Comparison of ENCODE assay signal across 21 cellular contexts in the genomic region with DNA sequence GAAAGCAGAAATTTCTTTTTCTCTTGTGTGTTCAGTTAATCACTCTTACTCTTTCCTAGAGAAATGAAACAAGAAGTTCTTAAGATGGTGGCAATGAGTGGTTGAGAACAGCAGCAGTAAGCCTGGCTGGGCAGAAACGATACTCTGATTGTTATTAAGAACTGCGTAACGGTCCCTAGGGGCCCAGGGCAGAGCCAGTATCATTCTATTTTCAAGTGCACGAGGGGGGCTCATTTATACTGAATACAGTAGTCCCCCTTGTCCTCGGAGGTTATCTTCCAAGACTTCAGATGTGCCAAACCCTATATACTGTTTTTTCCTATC.
DNase-seq lines count a peak whose midpoint lies in the region; ATAC-seq and TF ChIP-seq lines count a peak whose summit lies in the region.
"Had no signal": no experiment of that assay in that cellular context is flagged by ENCODE, and none has a peak within 500 bp of the region (broad histone marks: within the 10 kb centered on the region; RNA-seq: fewer than 3 reads in every experiment).

No MANE protein-coding gene starts in this region.

- H3K27ac ChIP-seq in Karpas-422 (ENCODE audit: low read length) (peak overlapping the region; percentile 75), neutrophil (peak overlapping the region; percentile 24), brain microvascular endothelial cell (no peak overlapping the region)
- H3K27ac ChIP-seq: cardiac muscle cell, HL-60, right lobe of liver had no signal

- H2AFZ ChIP-seq in Karpas-422 (ENCODE audit: low read length), result no peak overlapping the region

- H3K79me2 ChIP-seq in Karpas-422 (ENCODE audit: low read length), result peaks cover 97% of the 10 kb centered on the region

- H3K9me2 ChIP-seq in Karpas-422 (replicated peaks; ENCODE audit: insufficient read depth, low read length), result no peaks in the 10 kb centered on the region

- in situ Hi-C loops in brain microvascular endothelial cell (cut with HindIII; ENCODE audit: low pct_ligation_motif_present, low sequenced_read_pairs), result no loop called here

- peak overlapping the region; percentile 49 for H3K4me2 ChIP-seq in Karpas-422 (ENCODE audit: low read depth, low read length, poor library complexity, severe bottlenecking)

- TF ChIP-seq CTCF in neutrophil (IDR thresholded peaks at IDR 0.05) (no peak), brain microvascular endothelial cell (IDR thresholded peaks at IDR 0.05; ENCODE audit: low read depth, low read length, missing control alignments) (no peak)

- H3K36me3 ChIP-seq in Karpas-422 (ENCODE audit: insufficient read depth, low read length) (0 out of 2 replicates have a peak, but pooled peaks cover 5% of the 10 kb centered on the region), neutrophil (no peaks in the 10 kb centered on the region), brain microvascular endothelial cell (replicated peaks) (no peaks in the 10 kb centered on the region)
- H3K36me3 ChIP-seq: cardiac muscle cell, right lobe of liver had no signal

- H3K4me1 ChIP-seq in Karpas-422 (ENCODE audit: low read length) (peaks cover 58% of the 10 kb centered on the region), neutrophil (ENCODE audit: control insufficient read depth in 1 of 2, insufficient read depth in 1 of 2, low read depth in 1 of 2, low read length in 1 of 2) (peaks cover 13 to 20% of the 10 kb centered on the region in 2 experiments)

- H3K4me3 ChIP-seq in Karpas-422 (ENCODE audit: low read length) (peak overlapping the region; percentile 7; the same call in 1 of the 2 replicates), neutrophil (ENCODE audit: low read depth in 1 of 2, low read length in 1 of 2) (no peak overlapping the region), brain microvascular endothelial cell (ENCODE audit: low read depth, low read length) (no peak overlapping the region)
- H3K4me3 ChIP-seq: cardiac muscle cell, right lobe of liver had no signal

- H3K9me3 ChIP-seq in Karpas-422 (ENCODE audit: low read length) (no peaks in the 10 kb centered on the region), neutrophil (no peaks in the 10 kb centered on the region)
- H3K9me3 ChIP-seq: right lobe of liver had no signal

- peaks cover 5% of the 10 kb centered on the region; the same call in 1 of the 2 replicates for H4K20me1 ChIP-seq in Karpas-422 (ENCODE audit: insufficient read depth, low read depth, low read length)

- H3K27me3 ChIP-seq in Karpas-422 (ENCODE audit: low read length) (no peaks in the 10 kb centered on the region), neutrophil (no peaks in the 10 kb centered on the region), brain microvascular endothelial cell (replicated peaks) (no peaks in the 10 kb centered on the region)
- H3K27me3 ChIP-seq: cardiac muscle cell, right lobe of liver had no signal

- ATAC-seq in GM18519 (IDR thresholded peaks at IDR 0.05; ENCODE audit: low FRiP score, unreplicated experiment) (peak; percentile 59), HG02588 (IDR thresholded peaks at IDR 0.05; ENCODE audit: unreplicated experiment) (peak; percentile 66), HG03469 (IDR thresholded peaks at IDR 0.05; ENCODE audit: unreplicated experiment) (no peak)
- ATAC-seq: activated CD4-positive, alpha-beta T cell treated with anti-CD3 and anti-CD28 coated beads for 36 hours had no signal

- H3K9ac ChIP-seq in Karpas-422 (ENCODE audit: low read length), result no peak overlapping the region

- DNase-seq in Karpas-422 (peak; percentile 77), brain microvascular endothelial cell (no peak), NCI-H1930 (lab: John Stamatoyannopoulos, UW) (no peak)
- DNase-seq: activated CD4-positive, alpha-beta T cell treated with anti-CD3 and anti-CD28 coated beads for 36 hours; activated effector memory CD4-positive, alpha-beta T cell treated with anti-CD3 and anti-CD28 coated beads, Interleukin-2, amount 50 U/mL, for 16 hours; amniotic stem cell; COR-L47; foreskin fibroblast; HFFc6; kidney glomerular epithelial cell; MM.1S; NCI-H187; NCI-H510A; right lobe of liver; SW 1271 had no signal
